ENCODE assay signal across 8 cellular contexts in the genomic region with DNA sequence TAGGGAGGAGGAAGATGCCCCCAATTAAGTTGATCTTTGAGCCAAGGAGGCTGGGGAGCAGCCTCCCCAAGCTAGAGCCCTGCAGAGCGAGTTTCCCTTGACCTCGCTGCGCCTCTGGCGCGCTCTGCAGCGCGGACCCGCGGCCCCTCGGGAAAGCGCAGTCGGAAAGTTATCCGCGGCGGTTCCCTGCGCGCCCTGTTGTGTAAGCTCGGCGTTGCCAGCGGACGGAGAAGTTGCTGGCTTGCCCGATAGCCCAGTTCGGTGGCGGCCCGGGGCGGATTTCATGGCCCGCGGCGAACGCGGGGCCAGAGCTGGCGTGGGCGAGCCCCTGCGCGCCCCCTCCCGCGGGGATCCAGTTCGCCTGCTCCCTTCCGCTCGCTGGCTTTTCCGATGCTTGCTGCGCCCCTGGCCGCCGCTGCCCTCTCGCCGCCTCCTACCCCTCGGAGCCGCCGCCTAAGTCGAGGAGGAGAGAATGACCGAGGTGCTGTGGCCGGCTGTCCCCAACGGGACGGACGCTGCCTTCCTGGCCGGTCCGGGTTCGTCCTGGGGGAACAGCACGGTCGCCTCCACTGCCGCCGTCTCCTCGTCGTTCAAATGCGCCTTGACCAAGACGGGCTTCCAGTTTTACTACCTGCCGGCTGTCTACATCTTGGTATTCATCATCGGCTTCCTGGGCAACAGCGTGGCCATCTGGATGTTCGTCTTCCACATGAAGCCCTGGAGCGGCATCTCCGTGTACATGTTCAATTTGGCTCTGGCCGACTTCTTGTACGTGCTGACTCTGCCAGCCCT. TPM values are rescaled to one million over a fixed set of nuclear protein-coding genes. Genes with fewer than 3 reads are reported as not detected.
DNase-seq lines count a peak whose midpoint lies in the region; ATAC-seq and TF ChIP-seq lines count a peak whose summit lies in the region.

No MANE protein-coding gene starts in this region.

- intact Hi-C loops in heart right ventricle (cut with DNase I), result loop anchor here in 1 of 10 donors (2.0 to 10.0 kb wide), 2 partner anchors 73 to 331 kb away; no protein-coding TSS in a partner anchor

- H3K14ac ChIP-seq in trophoblast cell (ENCODE audit: low read length), result no peak overlapping the region

- DNase-seq in stimulated activated CD4-positive, alpha-beta T cell treated with anti-CD3 and anti-CD28 coated beads, Interleukin-12 subunit alpha, Interleukin-12 subunit beta, amount 100 ng/mL, for 4 hours, result peak; percentile 1
- no peak for DNase-seq in stimulated activated CD4-positive, alpha-beta T cell treated with anti-CD3 and anti-CD28 coated beads, Interleukin-4, amount 100 ng/mL, for 24 hours
- DNase-seq in NB4 (ENCODE audit: low read depth) (peak; percentile 64), heart right ventricle (peak; percentile 61 to 73), trophoblast cell (peak; percentile 12 to 53), NCI-H2196 (lab: John Stamatoyannopoulos, UW; ENCODE audit: unreplicated experiment) (no peak)
- DNase-seq in activated naive CD4-positive, alpha-beta T cell treated with anti-CD3 and anti-CD28 coated beads, Interleukin-2, amount 50 U/mL, for 72 hours (ENCODE audit: low spot score in 2 of 2), result peak in 1 of 2 donors; percentile 45

- H3K27ac ChIP-seq in heart right ventricle (peak overlapping the region; percentile 50 to 87 (median 80)), trophoblast cell (ENCODE audit: low read depth, low read length) (no peak overlapping the region)

- no peaks in the 10 kb centered on the region for H3K79me2 ChIP-seq in trophoblast cell (ENCODE audit: control insufficient read depth, insufficient read depth, low read length, poor library complexity)

- H3K36me3 ChIP-seq in heart right ventricle (no peaks in the 10 kb centered on the region), trophoblast cell (ENCODE audit: control insufficient read depth in 1 of 2, insufficient read depth in 2 of 2, low read length in 2 of 2) (no peaks in the 10 kb centered on the region)

- peak overlapping the region; percentile 100 for H3K4me2 ChIP-seq in trophoblast cell (ENCODE audit: low read length)

- H2BK120ac ChIP-seq in trophoblast cell (ENCODE audit: insufficient read depth, low read length, poor library complexity), result no peak overlapping the region

- H3K27ac Mint-ChIP-seq in activated naive CD4-positive, alpha-beta T cell treated with anti-CD3 and anti-CD28 coated beads, Interleukin-2, amount 50 U/mL, for 72 hours, result peak overlapping the region in 1 of 2 donors; percentile 70

- H4K8ac ChIP-seq in trophoblast cell (ENCODE audit: low read depth, low read length), result peak overlapping the region; percentile 6

- H4K91ac ChIP-seq in trophoblast cell (ENCODE audit: low read depth, low read length), result no peak overlapping the region

- ATAC-seq in HG02610 (IDR thresholded peaks at IDR 0.05; ENCODE audit: unreplicated experiment) (peak; percentile 49), heart right ventricle (peak; percentile 80 to 94 (median 87))
- peak; percentile 49 to 70 for ATAC-seq in activated naive CD4-positive, alpha-beta T cell treated with anti-CD3 and anti-CD28 coated beads, Interleukin-2, amount 50 U/mL, for 72 hours

- peak overlapping the region; percentile 76 for H3K9ac ChIP-seq in trophoblast cell (ENCODE audit: low read length)

- H3K9me3 Mint-ChIP-seq in activated naive CD4-positive, alpha-beta T cell treated with anti-CD3 and anti-CD28 coated beads, Interleukin-2, amount 50 U/mL, for 72 hours, result no peaks in the 10 kb centered on the region

- H3K36me3 Mint-ChIP-seq in activated naive CD4-positive, alpha-beta T cell treated with anti-CD3 and anti-CD28 coated beads, Interleukin-2, amount 50 U/mL, for 72 hours, result peaks cover 7 to 11% of the 10 kb centered on the region in 2 donors

- H4K12ac ChIP-seq in trophoblast cell (ENCODE audit: low read depth, low read length), result peak overlapping the region; percentile 0

- no peak overlapping the region for H2BK5ac ChIP-seq in trophoblast cell (ENCODE audit: low read depth, low read length, poor library complexity)

- 1 to 2% methylated on average over 63 to 74 of the region's 74 CpGs for WGBS in heart right ventricle, 2 donors
- no CpG with 5 or more reads among the region's 74 CpGs for WGBS in trophoblast cell (ENCODE audit: extremely low coverage, insufficient coverage, insufficient read length)

- no peak for TF ChIP-seq POLR2A in NB4 (IDR thresholded peaks at IDR 0.05; ENCODE audit: extremely low read depth, insufficient read length)

- no peak overlapping the region for H3K18ac ChIP-seq in trophoblast cell (ENCODE audit: low read length)

- H3K23ac ChIP-seq in trophoblast cell (ENCODE audit: low read length), result no peak overlapping the region

- no peaks in the 10 kb centered on the region for H3K79me1 ChIP-seq in trophoblast cell (ENCODE audit: low read length)

- peak overlapping the region; percentile 47 for H2AFZ ChIP-seq in trophoblast cell (ENCODE audit: insufficient read depth, low read length, poor library complexity)

- H2BK12ac ChIP-seq in trophoblast cell (ENCODE audit: low read length), result no peak overlapping the region

- H2AK5ac ChIP-seq in trophoblast cell (ENCODE audit: low read length), result no peak overlapping the region

- H3K4me3 ChIP-seq in NB4 (ENCODE audit: low read depth, low read length) (peak overlapping the region; percentile 61), heart right ventricle (peak overlapping the region; percentile 59 to 87 (median 74)), trophoblast cell (ENCODE audit: low read depth, low read length) (peak overlapping the region; percentile 79)

- H3K9me3 ChIP-seq in heart right ventricle (no peaks in the 10 kb centered on the region), trophoblast cell (ENCODE audit: insufficient read depth, low read depth, low read length) (peaks cover 2% of the 10 kb centered on the region)

- H3K4me1 ChIP-seq in heart right ventricle, result peaks cover 0 to 43% (median 21%) of the 10 kb centered on the region in 9 donors
- H3K4me1 ChIP-seq in trophoblast cell (ENCODE audit: control insufficient read depth in 1 of 2, insufficient read depth in 2 of 2, low read length in 2 of 2), result peaks cover 0 to 3% of the 10 kb centered on the region in 2 experiments

- TF ChIP-seq CTCF in NB4 (IDR thresholded peaks at IDR 0.05; ENCODE audit: low read depth, low read length) (no peak), heart right ventricle (IDR thresholded peaks at IDR 0.05) (peak in 7 of 9 donors; percentile 21 to 56 (median 51))

- no peak overlapping the region for H3K4ac ChIP-seq in trophoblast cell (ENCODE audit: low read depth, low read length)

- H3K27me3 ChIP-seq in heart right ventricle (peaks cover 0 to 5% (median 0%) of the 10 kb centered on the region in 7 donors), trophoblast cell (ENCODE audit: insufficient read depth, low read length) (peaks cover 13% of the 10 kb centered on the region)

RNA-seq across cellular contexts. Expression of gene P2RY1, which starts 0.6 kb away (rescaled TPM):
- 1 to 10 TPM in 1 of 2 donors, under 1 TPM in 1; 0.82 to 1.9 TPM for total RNA-seq in activated naive CD4-positive, alpha-beta T cell treated with anti-CD3 and anti-CD28 coated beads, Interleukin-2, amount 50 U/mL, for 72 hours
- total RNA-seq in heart right ventricle, result 1 to 10 TPM; 3.2 to 7.5 (median 4.8) TPM
- polyA plus RNA-seq in heart right ventricle, result 1 to 10 TPM in 1 of 2 donors, under 1 TPM in 1; 0.72 to 1.4 TPM
- 0.10 and 0.12 TPM in 2 replicates for polyA plus RNA-seq in trophoblast cell (2013)

Comparison
In these comparisons a context has a peak if more than half of its experiments do, and no peak if none do; other contexts are left out.
1. DNase-seq: peak in stimulated activated CD4-positive, alpha-beta T cell treated with anti-CD3 and anti-CD28 coated beads, Interleukin-12 subunit alpha, Interleukin-12 subunit beta, amount 100 ng/mL, for 4 hours (single experiment), NB4 (single experiment), heart right ventricle (2 of 2) and trophoblast cell (2 of 2); none in stimulated activated CD4-positive, alpha-beta T cell treated with anti-CD3 and anti-CD28 coated beads, Interleukin-4, amount 100 ng/mL, for 24 hours (single experiment) and NCI-H2196 (single experiment).
2. Peak in every context shown above with its lines, with median percentiles within 50 percentile points of each other: ATAC-seq and H3K4me3 ChIP-seq.